9 cellular contexts compared by ENCODE assay signal in genomic region chr1:101841824-101842223, GRCh38.
"Had no signal": no experiment of that assay in that cellular context is flagged by ENCODE, and none has a peak within 500 bp of the region (broad histone marks: within the 10 kb centered on the region; RNA-seq: fewer than 3 reads in every experiment).

No MANE protein-coding gene starts in this region.

- DNase-seq: GM23248, GOT3, H7, H9, HCEC 1CT, HFFc6 had no signal

- H3K27ac ChIP-seq: GM23248 had no signal

- H3K9me3 ChIP-seq: HAP-1 had no signal

- ATAC-seq: HCT116 had no signal

- H3K4me3 Mint-ChIP-seq: GM23338, H9, HFFc6 had no signal

- H3K4me2 ChIP-seq: GM23338 had no signal

- H3K36me3 ChIP-seq: HAP-1 had no signal

- H3K9ac ChIP-seq: GM23248 had no signal

- H3K9me3 Mint-ChIP-seq: GM23338, H9 had no signal

- H3K4me3 ChIP-seq: GM23248, GM23338, HAP-1 had no signal

- H3K4me1 ChIP-seq: HAP-1 had no signal

- H3K27ac Mint-ChIP-seq: GM23338, HFFc6 had no signal

- H2AFZ ChIP-seq: GM23248, GM23338 had no signal
